Comparison of ENCODE assay signal across 1 cellular context in genomic region chr16:48605518-48606110, GRCh38.
A peak's percentile ranks its signal among the peaks of the same experiment; 100 is the strongest.
TF ChIP-seq lines count a peak whose summit lies in the region.

No MANE protein-coding gene starts in this region.

TF ChIP-seq in HepG2, 621 proteins besides CTCF, POLR2A, EP300 and RAD21:
- peak; percentile 67; the same call in 1 of the 2 replicates for TF ChIP-seq CEBPB (IDR thresholded peaks at IDR 0.05; ENCODE audit: borderline replicate concordance, low read depth, low read length)
- TF ChIP-seq NR2F2 (IDR thresholded peaks at IDR 0.05; ENCODE audit: borderline replicate concordance, low read depth), result no peak
- 0 out of 2 replicates have a peak, but pooled peaks have one; percentile 31 for TF ChIP-seq NR2C2 (CRISPR knock-in tag; IDR thresholded peaks at IDR 0.05; ENCODE audit: borderline replicate concordance)
- 0 out of 2 replicates have a peak, but pooled peaks have one; percentile 10 for TF ChIP-seq ZFX (CRISPR knock-in tag; IDR thresholded peaks at IDR 0.05; ENCODE audit: low read depth)
- TF ChIP-seq KDM4B (CRISPR knock-in tag; IDR thresholded peaks at IDR 0.05), result no peak
- 0 out of 2 replicates have a peak, but pooled peaks have one; percentile 22 for TF ChIP-seq NFIB (CRISPR knock-in tag; IDR thresholded peaks at IDR 0.05; ENCODE audit: borderline replicate concordance)
- 0 out of 2 replicates have a peak, but pooled peaks have one; percentile 11 for TF ChIP-seq POLR2G (IDR thresholded peaks at IDR 0.05; ENCODE audit: low read depth, low read length)
- 0 out of 2 replicates have a peak, but pooled peaks have one; percentile 17 for TF ChIP-seq CEBPG (CRISPR knock-in tag; IDR thresholded peaks at IDR 0.05)
